In the genomic region with DNA sequence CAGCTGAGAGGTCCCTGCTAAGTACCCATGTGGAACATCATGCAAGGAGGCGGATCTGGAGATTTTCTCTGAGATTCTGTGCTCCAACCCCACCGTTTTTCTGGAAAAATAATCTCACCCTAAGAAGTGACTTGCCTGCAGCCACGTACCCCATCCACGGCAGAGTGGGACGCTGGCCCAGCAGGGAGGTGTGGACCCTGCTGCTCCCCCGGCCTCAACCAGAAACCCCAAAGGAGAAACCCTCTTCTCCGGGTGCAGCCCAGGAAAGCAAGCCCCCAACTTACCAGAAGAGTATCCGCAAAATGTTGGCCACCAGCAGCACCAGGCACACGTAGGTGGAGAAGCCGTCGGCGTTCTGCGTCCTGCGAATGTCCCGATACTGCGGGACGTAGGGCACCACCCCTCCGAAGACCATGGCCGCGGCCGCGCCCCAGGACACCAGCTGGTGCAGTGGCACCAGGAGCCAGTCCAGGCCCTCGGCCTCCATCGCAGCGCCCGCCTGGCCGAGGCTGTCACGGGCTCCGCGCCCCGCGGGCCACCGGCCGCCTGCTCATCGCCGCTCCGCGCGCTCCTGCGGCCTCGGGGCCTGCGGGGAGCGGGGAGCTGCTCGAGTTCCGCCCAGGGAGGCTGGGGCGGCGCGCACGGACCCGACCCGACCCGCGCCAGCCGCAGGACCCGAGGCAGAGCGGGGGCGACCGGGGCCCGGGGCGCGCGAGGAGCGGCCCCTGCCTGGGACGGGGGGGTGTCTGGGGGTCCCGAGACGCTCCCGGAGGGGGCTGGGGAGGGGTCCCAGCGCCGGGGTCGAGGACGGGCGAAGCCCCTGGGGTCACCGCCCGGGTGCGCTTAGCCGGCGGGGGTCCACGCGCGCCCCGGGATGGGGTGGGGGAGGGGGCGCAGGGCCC, we compare ENCODE assay signal across 7 cellular contexts. TPM values are rescaled to one million over a fixed set of nuclear protein-coding genes. Genes with fewer than 3 reads are reported as not detected.
DNase-seq lines count a peak whose midpoint lies in the region; ATAC-seq and TF ChIP-seq lines count a peak whose summit lies in the region.

No MANE protein-coding gene starts in this region.

- H3K27me3 ChIP-seq in SJCRH30 = no peaks in the 10 kb centered on the region
- H3K27me3 ChIP-seq in ectodermal cell (ENCODE audit: control insufficient read depth, insufficient read depth, low read length, poor library complexity, severe bottlenecking) = peaks cover 51% of the 10 kb centered on the region
- no peaks in the 10 kb centered on the region for H3K27me3 ChIP-seq in upper lobe of left lung

- no peaks in the 10 kb centered on the region for H3K9me3 Mint-ChIP-seq in memory B cell

- TF ChIP-seq POLR2A in upper lobe of left lung (IDR thresholded peaks at IDR 0.05) = peak in 1 of 4 donors; percentile 52

- peaks cover 26% of the 10 kb centered on the region for H3K4me1 Mint-ChIP-seq in memory B cell

- peak overlapping the region; percentile 89 for H3K4me3 Mint-ChIP-seq in memory B cell

- ATAC-seq in GM18498 (IDR thresholded peaks at IDR 0.05; ENCODE audit: unreplicated experiment) (peak; percentile 30), HG02642 (IDR thresholded peaks at IDR 0.05; ENCODE audit: poor library complexity, unreplicated experiment) (peak; percentile 27), memory B cell (ENCODE audit: low read depth) (peak; percentile 20), upper lobe of left lung (ENCODE audit: low FRiP score in 2 of 2) (peak; percentile 34 to 63)

- 7 to 8% methylated on average over 82 of the region's 82 CpGs for WGBS in ectodermal cell, 2 experiments
- WGBS in upper lobe of left lung, 2 donors = 8 to 26% methylated on average over 6 to 38 of the region's 82 CpGs

- TF ChIP-seq EP300 in upper lobe of left lung (IDR thresholded peaks at IDR 0.05) = no peak

- H3K4me3 ChIP-seq in SJCRH30 = peak overlapping the region; percentile 65
- peak overlapping the region; percentile 60 for H3K4me3 ChIP-seq in ectodermal cell (ENCODE audit: insufficient read depth, low read depth, low read length)
- peak overlapping the region; percentile 49 to 91 (median 84) for H3K4me3 ChIP-seq in upper lobe of left lung

- H3K36me3 Mint-ChIP-seq in memory B cell = peaks cover 8% of the 10 kb centered on the region

- H3K27ac Mint-ChIP-seq in memory B cell = peak overlapping the region; percentile 93

- H3K4me1 ChIP-seq in SJCRH30 (no peaks in the 10 kb centered on the region), ectodermal cell (ENCODE audit: control insufficient read depth, insufficient read depth, low read length) (peaks cover 10% of the 10 kb centered on the region), upper lobe of left lung (peaks cover 38 to 66% (median 56%) of the 10 kb centered on the region in 4 donors)

- DNase-seq in SJCRH30 (peak in 1 of 2 experiments; percentile 38), memory B cell (ENCODE audit: low spot score in 2 of 2) (peak; percentile 20 to 51), upper lobe of left lung (peak; percentile 41 to 93), amygdala (lab: John Stamatoyannopoulos, UW) (no peak)

- H3K27me3 Mint-ChIP-seq in memory B cell = no peaks in the 10 kb centered on the region

- no peaks in the 10 kb centered on the region for H3K36me3 ChIP-seq in SJCRH30
- H3K36me3 ChIP-seq in ectodermal cell (ENCODE audit: control insufficient read depth, insufficient read depth, low read length) = no peaks in the 10 kb centered on the region
- H3K36me3 ChIP-seq in upper lobe of left lung = peaks cover 0 to 15% (median 7%) of the 10 kb centered on the region in 4 donors

- peak in 1 of 6 experiments; percentile 21 for TF ChIP-seq CTCF in upper lobe of left lung (IDR thresholded peaks at IDR 0.05)

- H3K9me3 ChIP-seq in SJCRH30 (replicated peaks) = no peaks in the 10 kb centered on the region
- H3K9me3 ChIP-seq in ectodermal cell (ENCODE audit: control insufficient read depth, low read length) = no peaks in the 10 kb centered on the region
- no peaks in the 10 kb centered on the region for H3K9me3 ChIP-seq in upper lobe of left lung

- no peak overlapping the region for H3K27ac ChIP-seq in SJCRH30
- H3K27ac ChIP-seq in ectodermal cell (ENCODE audit: insufficient read depth, low read depth, low read length, poor library complexity, severe bottlenecking) = no peak overlapping the region
- H3K27ac ChIP-seq in upper lobe of left lung = peak overlapping the region; percentile 92 to 96 (median 93)

RNA-seq across cellular contexts. Expression of a gene that starts 0.8 kb away (rescaled TPM):
- 14.2 and 16.3 TPM in 2 replicates for total RNA-seq in SJCRH30 (2014; rRNA removed; shearing (Covaris generic))
- polyA plus RNA-seq in ectodermal cell (2013, experiment 1 of 4) = 22.7 TPM
- polyA plus RNA-seq in ectodermal cell (2013, experiment 2 of 4) = 20.9 TPM
- 16.2 TPM for polyA plus RNA-seq in ectodermal cell (2013, experiment 3 of 4)
- 17.0 TPM for polyA plus RNA-seq in ectodermal cell (2013, experiment 4 of 4)
- 10 to 100 TPM; 37.6 to 90.7 (median 66.5) TPM for total RNA-seq in upper lobe of left lung

RNA-seq across cellular contexts. Expression of a gene that starts 13.8 kb away (rescaled TPM):
- total RNA-seq in SJCRH30 (2014; rRNA removed; shearing (Covaris generic)) = not detected in 2 replicates
- 1.3 TPM for polyA plus RNA-seq in ectodermal cell (2013, experiment 1 of 4)
- 1.8 TPM for polyA plus RNA-seq in ectodermal cell (2013, experiment 2 of 4)
- polyA plus RNA-seq in ectodermal cell (2013, experiment 3 of 4) = 2.9 TPM
- polyA plus RNA-seq in ectodermal cell (2013, experiment 4 of 4) = 3.6 TPM
- 10 to 100 TPM; 32.1 to 80.7 (median 43.8) TPM for total RNA-seq in upper lobe of left lung

RNA-seq across cellular contexts. Expression of a gene that starts 37.7 kb away (rescaled TPM):
- 59.4 and 60.7 TPM in 2 replicates for total RNA-seq in SJCRH30 (2014; rRNA removed; shearing (Covaris generic))
- 111 TPM for polyA plus RNA-seq in ectodermal cell (2013, experiment 1 of 4)
- 116 TPM for polyA plus RNA-seq in ectodermal cell (2013, experiment 2 of 4)
- 129 TPM for polyA plus RNA-seq in ectodermal cell (2013, experiment 3 of 4)
- 146 TPM for polyA plus RNA-seq in ectodermal cell (2013, experiment 4 of 4)
- total RNA-seq in upper lobe of left lung = 100 to 1,000 TPM in 1 of 6 donors, 10 to 100 TPM in 5; 11.5 to 101 (median 27.8) TPM

Comparison
In these comparisons a context has a peak if more than half of its experiments do, and no peak if none do; other contexts are left out.
1. DNase-seq: peak in memory B cell (2 of 2) and upper lobe of left lung (2 of 2); none in amygdala (0 of 56).
2. H3K27ac ChIP-seq: peak in upper lobe of left lung (4 of 4); none in SJCRH30 (single experiment) and ectodermal cell (single experiment).
3. RNA of a gene that starts 13.8 kb away (total RNA-seq): 32.1 to 80.7 TPM in upper lobe of left lung; not detected in SJCRH30; every median in the first group is over 10 times any median in the second.
4. Peak in every context shown above with its lines, with median percentiles within 50 percentile points of each other: ATAC-seq and H3K4me3 ChIP-seq.